Comparison of ENCODE assay signal across 1 cellular context in genomic region chr17:42603318-42603717, GRCh38.
TF ChIP-seq lines count a peak whose summit lies in the region.

No MANE protein-coding gene starts in this region.

TF ChIP-seq in SK-N-SH treated with all-trans-retinoic acid at 6 μM for 48 hours, 23 proteins besides CTCF, POLR2A, EP300 and RAD21 (continued from another document):
- no peak for TF ChIP-seq POU6F1 (CRISPR knock-in tag; IDR thresholded peaks at IDR 0.05; ENCODE audit: borderline replicate concordance, low read depth)
- TF ChIP-seq TOX (CRISPR knock-in tag; IDR thresholded peaks at IDR 0.05; ENCODE audit: borderline replicate concordance), result no peak
- no peak for TF ChIP-seq GLIS3 (CRISPR knock-in tag; IDR thresholded peaks at IDR 0.05)
- TF ChIP-seq ZC3H10 (CRISPR knock-in tag; IDR thresholded peaks at IDR 0.05), result no peak
- TF ChIP-seq CREB5 (CRISPR knock-in tag; IDR thresholded peaks at IDR 0.05; ENCODE audit: low read depth), result no peak
- no peak for TF ChIP-seq RARB (CRISPR knock-in tag; IDR thresholded peaks at IDR 0.05)
- no peak for TF ChIP-seq PPARA (CRISPR knock-in tag; IDR thresholded peaks at IDR 0.05; ENCODE audit: borderline replicate concordance)
- TF ChIP-seq TSHZ2 (CRISPR knock-in tag; IDR thresholded peaks at IDR 0.05), result no peak
- no peak for TF ChIP-seq SNAI2 (CRISPR knock-in tag; IDR thresholded peaks at IDR 0.05)
- TF ChIP-seq CSDC2 (CRISPR knock-in tag; IDR thresholded peaks at IDR 0.05), result no peak
- no peak for TF ChIP-seq ZFP3 (CRISPR knock-in tag; IDR thresholded peaks at IDR 0.05)
- TF ChIP-seq OSR1 (CRISPR knock-in tag; IDR thresholded peaks at IDR 0.05), result no peak
- TF ChIP-seq ZNF8 (CRISPR knock-in tag; IDR thresholded peaks at IDR 0.05), result no peak
- no peak for TF ChIP-seq TCF4 (CRISPR knock-in tag; IDR thresholded peaks at IDR 0.05; ENCODE audit: borderline replicate concordance)
- no peak for TF ChIP-seq CSRNP3 (CRISPR knock-in tag; IDR thresholded peaks at IDR 0.05)
